ENCODE assay signal across 16 cellular contexts in the genomic region with DNA sequence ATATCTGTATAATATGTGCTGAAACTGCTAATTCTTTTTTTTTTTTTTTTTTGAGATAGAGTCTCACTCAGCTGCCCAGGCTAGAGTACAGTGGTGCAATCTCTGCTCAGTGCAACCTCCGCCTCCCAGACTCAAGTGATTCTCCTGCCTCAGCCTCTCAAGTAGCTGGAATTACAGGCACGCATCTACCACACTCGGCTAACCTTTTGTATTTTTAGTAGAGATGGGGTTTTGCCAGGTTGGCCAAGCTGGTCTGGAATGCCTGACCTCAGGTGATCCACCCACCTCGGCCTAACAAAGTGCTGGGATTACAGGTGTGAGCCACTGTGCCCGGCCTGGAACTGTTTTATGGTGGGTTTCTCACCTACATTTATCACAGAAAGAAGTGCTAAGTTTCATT.
DNase-seq lines count a peak whose midpoint lies in the region; ATAC-seq, FAIRE-seq and TF ChIP-seq lines count a peak whose summit lies in the region.
"Had no signal": no experiment of that assay in that cellular context is flagged by ENCODE, and none has a peak within 500 bp of the region (broad histone marks: within the 10 kb centered on the region; RNA-seq: fewer than 3 reads in every experiment).

No MANE protein-coding gene starts in this region.

- no peak overlapping the region for H3K4me3 Mint-ChIP-seq in activated CD4-positive, alpha-beta memory T cell treated with anti-CD3 and anti-CD28 coated beads, Interleukin-2, amount 10 ng/mL, durations not matched to agents 7 days and 5 days
- no peak overlapping the region for H3K4me3 Mint-ChIP-seq in activated CD4-positive, alpha-beta memory T cell treated with anti-CD3 and anti-CD28 coated beads for 36 hours

- no peak for TF ChIP-seq CTCF in Loucy (conservative IDR thresholded peaks at IDR 0.05; ENCODE audit: low read length)
- no peak for TF ChIP-seq CTCF in H1 (IDR thresholded peaks at IDR 0.05; ENCODE audit: control extremely low read depth in 1 of 3, insufficient read depth in 1 of 3, low read depth in 1 of 3, low read length in 3 of 3)
- TF ChIP-seq CTCF in osteoblast (IDR thresholded peaks at IDR 0.05; ENCODE audit: extremely low read depth, low read depth, low read length), result no peak

- H3K27ac Mint-ChIP-seq in activated CD4-positive, alpha-beta memory T cell treated with anti-CD3 and anti-CD28 coated beads, Interleukin-2, amount 10 ng/mL, durations not matched to agents 7 days and 5 days, result peak overlapping the region; percentile 91
- no peak overlapping the region for H3K27ac Mint-ChIP-seq in activated CD4-positive, alpha-beta memory T cell treated with anti-CD3 and anti-CD28 coated beads for 36 hours

- TF ChIP-seq EP300 in H1 (IDR thresholded peaks at IDR 0.05; ENCODE audit: borderline replicate concordance in 1 of 2, low read depth in 2 of 2, low read length in 2 of 2), result no peak

- no peaks in the 10 kb centered on the region for H3K27me3 Mint-ChIP-seq in activated CD4-positive, alpha-beta memory T cell treated with anti-CD3 and anti-CD28 coated beads, Interleukin-2, amount 10 ng/mL, durations not matched to agents 7 days and 5 days
- H3K27me3 Mint-ChIP-seq in activated CD4-positive, alpha-beta memory T cell treated with anti-CD3 and anti-CD28 coated beads for 36 hours, result no peaks in the 10 kb centered on the region

- no peak for TF ChIP-seq POLR2A in H1 (IDR thresholded peaks at IDR 0.05; ENCODE audit: control extremely low read depth in 1 of 2, low read depth in 2 of 2, low read length in 2 of 2)

- H3K27ac ChIP-seq in H1 (ENCODE audit: low read depth, low read length) (no peak overlapping the region), osteoblast (ENCODE audit: low read depth, low read length) (no peak overlapping the region)

- WGBS in H1 (ENCODE audit: extremely low coverage in 1 of 2, insufficient coverage in 1 of 2, insufficient read length in 1 of 2, insufficient replicate concordance in 2 of 2, low coverage in 1 of 2, low lambda C conversion rate in 2 of 2, missing lambda C conversion rate in 1 of 2), 2 experiments, result 88% methylated on average over 5 of the region's 5 CpGs; no CpG with 5 or more reads in 1 of the 2 experiments

- H3K4ac ChIP-seq in H1 (replicated peaks; ENCODE audit: insufficient read length, low read depth, low read length), result no peak overlapping the region

- H3K14ac ChIP-seq in H1 (ENCODE audit: insufficient read length), result no peak overlapping the region

- H2BK15ac ChIP-seq in H1 (ENCODE audit: low read length), result no peak overlapping the region

- H3K27me3 ChIP-seq in Loucy (ENCODE audit: insufficient read depth, low read length, poor library complexity, severe bottlenecking), result no peaks in the 10 kb centered on the region
- H3K27me3 ChIP-seq in H1 (replicated peaks in 1 of 4; ENCODE audit: control insufficient read depth in 3 of 4, extremely low read depth in 1 of 4, insufficient read depth in 3 of 4, low read length in 3 of 4), result no peaks in the 10 kb centered on the region
- H3K27me3 ChIP-seq in osteoblast (ENCODE audit: insufficient read depth, low read length), result peaks cover 4% of the 10 kb centered on the region
- H3K27me3 ChIP-seq: BE2C had no signal

- CTCF ChIA-PET in activated CD4-positive, alpha-beta memory T cell treated with anti-CD3 and anti-CD28 coated beads, Interleukin-2, amount 10 ng/mL, durations not matched to agents 7 days and 5 days (lab: Charles Lee), result interaction anchor here (1.2 kb wide), 1 partner anchor 427 kb away, joined by 3 read pairs; no protein-coding TSS in a partner anchor
- CTCF ChIA-PET in activated CD4-positive, alpha-beta memory T cell treated with anti-CD3 and anti-CD28 coated beads for 36 hours (lab: Charles Lee), result interaction anchor here (0.5 to 1.6 kb wide), 2 partner anchors 19 to 1068 kb away, joined by 3 read pairs; no protein-coding TSS in a partner anchor
- CTCF ChIA-PET in H1 (lab: Charles Lee; ENCODE audit: partially characterized antibody), result interaction anchor here (0.9 to 6.2 kb wide), 3 partner anchors 15 to 116 kb away, joined by 3 to 35 read pairs (median 4); no protein-coding TSS in a partner anchor

- H2AFZ ChIP-seq in Loucy (ENCODE audit: low read length), result no peak overlapping the region
- no peak overlapping the region for H2AFZ ChIP-seq in H1 (ENCODE audit: low read length)
- no peak overlapping the region for H2AFZ ChIP-seq in osteoblast (ENCODE audit: low read length)

- no peaks in the 10 kb centered on the region for H3K9me2 ChIP-seq in Loucy (replicated peaks; ENCODE audit: low read depth, low read length)

- peaks cover 84% of the 10 kb centered on the region for H3K4me1 Mint-ChIP-seq in activated CD4-positive, alpha-beta memory T cell treated with anti-CD3 and anti-CD28 coated beads, Interleukin-2, amount 10 ng/mL, durations not matched to agents 7 days and 5 days
- H3K4me1 Mint-ChIP-seq in activated CD4-positive, alpha-beta memory T cell treated with anti-CD3 and anti-CD28 coated beads for 36 hours (ENCODE audit: low read depth), result peaks cover 84% of the 10 kb centered on the region

- no peak overlapping the region for H2BK12ac ChIP-seq in H1 (ENCODE audit: low read depth, low read length)

- no peaks in the 10 kb centered on the region for H3K36me3 ChIP-seq in Loucy (ENCODE audit: insufficient read depth, low read length)
- no peaks in the 10 kb centered on the region for H3K36me3 ChIP-seq in H1 (ENCODE audit: control insufficient read depth in 2 of 4, insufficient read depth in 4 of 4, low read length in 3 of 4)
- H3K36me3 ChIP-seq in osteoblast (ENCODE audit: insufficient read depth, low read length), result no peaks in the 10 kb centered on the region
- H3K36me3 ChIP-seq: BE2C had no signal

- H3K56ac ChIP-seq in H1 (replicated peaks; ENCODE audit: insufficient read length, low read depth, low read length), result no peak overlapping the region

- no peak overlapping the region for H2BK120ac ChIP-seq in H1 (replicated peaks; ENCODE audit: low read depth, low read length)

- H3K9me3 ChIP-seq in Loucy (ENCODE audit: insufficient read depth, low read depth, low read length) (no peaks in the 10 kb centered on the region), H1 (ENCODE audit: insufficient read depth in 2 of 2, low read depth in 1 of 2, low read length in 1 of 2) (no peaks in the 10 kb centered on the region), osteoblast (ENCODE audit: low read depth, low read length) (no peaks in the 10 kb centered on the region)
- H3K9me3 ChIP-seq: BE2C had no signal

- H3K79me1 ChIP-seq in H1 (ENCODE audit: low read depth, low read length), result no peaks in the 10 kb centered on the region

- peak overlapping the region; percentile 99 for H3K9ac ChIP-seq in Loucy (ENCODE audit: low read depth, low read length, poor library complexity, severe bottlenecking)
- no peak overlapping the region for H3K9ac ChIP-seq in H1 (replicated peaks in 1 of 4; ENCODE audit: extremely low read depth in 1 of 4, low read depth in 3 of 4, low read length in 3 of 4)

- intact Hi-C loops in activated CD4-positive, alpha-beta memory T cell treated with anti-CD3 and anti-CD28 coated beads for 36 hours (cut with micrococcal nuclease), result loop anchor here (5.0 kb wide), 1 partner anchor 237 kb away; no protein-coding TSS in a partner anchor

- peaks cover 45% of the 10 kb centered on the region for H3K36me3 Mint-ChIP-seq in activated CD4-positive, alpha-beta memory T cell treated with anti-CD3 and anti-CD28 coated beads, Interleukin-2, amount 10 ng/mL, durations not matched to agents 7 days and 5 days (ENCODE audit: low read depth)
- peaks cover 5% of the 10 kb centered on the region for H3K36me3 Mint-ChIP-seq in activated CD4-positive, alpha-beta memory T cell treated with anti-CD3 and anti-CD28 coated beads for 36 hours

- DNase-seq in activated CD4-positive, alpha-beta memory T cell treated with anti-CD3 and anti-CD28 coated beads, Interleukin-2, amount 10 ng/mL, durations not matched to agents 7 days and 5 days, result no peak
- DNase-seq in activated CD4-positive, alpha-beta memory T cell treated with anti-CD3 and anti-CD28 coated beads for 36 hours, result no peak
- DNase-seq in H1 (ENCODE audit: low read depth in 1 of 2, low spot score in 2 of 2), result no peak
- DNase-seq in superior temporal gyrus (ENCODE audit: extremely low spot score), result no peak
- DNase-seq in osteoblast (ENCODE audit: insufficient read length, low spot score, missing footprints), result no peak
- DNase-seq: 8988T, BE2C, DMS 273 treated with DMSO at 0.1 percent for 48 hours, IMR-90, NCI-H1436, NCI-H2029, NCI-H2171, RPMI8226 had no signal

- H3K4me3 ChIP-seq in Loucy (ENCODE audit: low read length, poor library complexity, severe bottlenecking) (peak overlapping the region; percentile 60), H1 (ENCODE audit: extremely low read depth in 1 of 4, insufficient read depth in 2 of 4, low read depth in 3 of 4, low read length in 4 of 4) (no peak overlapping the region), osteoblast (ENCODE audit: insufficient read depth, low read length) (no peak overlapping the region)

- no peak overlapping the region for H4K5ac ChIP-seq in H1 (ENCODE audit: insufficient read length, low read depth, low read length)

- H3K23me2 ChIP-seq in H1 (ENCODE audit: low read depth, low read length), result no peaks in the 10 kb centered on the region

- H3K79me2 ChIP-seq in Loucy (ENCODE audit: insufficient read depth, low read length), result peaks cover 78% of the 10 kb centered on the region
- no peaks in the 10 kb centered on the region for H3K79me2 ChIP-seq in H1 (ENCODE audit: control insufficient read depth in 1 of 2, insufficient read depth in 2 of 2, low read length in 2 of 2)
- no peaks in the 10 kb centered on the region for H3K79me2 ChIP-seq in osteoblast (ENCODE audit: insufficient read depth, low read length)

- no peak for TF ChIP-seq RAD21 in H1 (IDR thresholded peaks at IDR 0.05 in 1 of 2, conservative IDR thresholded peaks at IDR 0.05 in 1 of 2; ENCODE audit: low read depth in 2 of 2, low read length in 2 of 2)

- H3K4me2 ChIP-seq in Loucy (ENCODE audit: low read depth, low read length, poor library complexity, severe bottlenecking) (peak overlapping the region; percentile 96), H1 (ENCODE audit: insufficient read depth in 1 of 2, low read depth in 2 of 2, low read length in 2 of 2) (no peak overlapping the region), osteoblast (ENCODE audit: insufficient read depth, low read length) (no peak overlapping the region)

- H4K8ac ChIP-seq in H1 (ENCODE audit: extremely low read depth, insufficient read depth, low read length), result peak overlapping the region; percentile 12; the same call in 1 of the 2 replicates

- H4K20me1 ChIP-seq in Loucy (ENCODE audit: insufficient read depth, low read length, poor library complexity, severe bottlenecking) (no peaks in the 10 kb centered on the region), H1 (replicated peaks in 1 of 2; ENCODE audit: control insufficient read depth in 1 of 2, insufficient read depth in 2 of 2, low read length in 2 of 2) (no peaks in the 10 kb centered on the region), osteoblast (ENCODE audit: insufficient read depth, low read length) (no peaks in the 10 kb centered on the region)

- no peak overlapping the region for H2BK20ac ChIP-seq in H1 (ENCODE audit: low read length)

- ATAC-seq in HG02970 (IDR thresholded peaks at IDR 0.05; ENCODE audit: low FRiP score, unreplicated experiment) (no peak), HG03520 (IDR thresholded peaks at IDR 0.05; ENCODE audit: unreplicated experiment) (no peak)

- no peak for FAIRE-seq in H1 (lab: Jason Lieb, UNC)

- POLR2A ChIA-PET in activated CD4-positive, alpha-beta memory T cell treated with anti-CD3 and anti-CD28 coated beads, Interleukin-2, amount 10 ng/mL, durations not matched to agents 7 days and 5 days (lab: Charles Lee), result interaction anchor here (1.2 to 6.5 kb wide), 3 partner anchors 12 to 315 kb away, joined by 3 to 97 read pairs (median 61); partner anchors contain the start of gene STT3B
- POLR2A ChIA-PET in activated CD4-positive, alpha-beta memory T cell treated with anti-CD3 and anti-CD28 coated beads for 36 hours (lab: Charles Lee), result no interaction called here
- POLR2A ChIA-PET in H1 (lab: Charles Lee; ENCODE audit: partially characterized antibody), result interaction anchor here (0.6 kb wide), 1 partner anchor 280 kb away, joined by 4 read pairs; no protein-coding TSS in a partner anchor

- H3K23ac ChIP-seq in H1 (ENCODE audit: insufficient read length), result no peak overlapping the region

- H3F3A ChIP-seq in Loucy (ENCODE audit: low read depth), result peaks cover 28% of the 10 kb centered on the region

- H3K4me1 ChIP-seq in Loucy (ENCODE audit: insufficient read depth, low read length, poor library complexity, severe bottlenecking) (peaks cover 92% of the 10 kb centered on the region), H1 (replicated peaks in 1 of 4; ENCODE audit: control insufficient read depth in 3 of 4, insufficient read depth in 4 of 4, low read length in 3 of 4) (peaks cover 0 to 2% (median under 1%) of the 10 kb centered on the region in 4 experiments; a peak in 2 of 7 replicates), osteoblast (ENCODE audit: insufficient read depth, low read length) (no peaks in the 10 kb centered on the region)
- H3K4me1 ChIP-seq: BE2C had no signal

- H3K9me3 Mint-ChIP-seq in activated CD4-positive, alpha-beta memory T cell treated with anti-CD3 and anti-CD28 coated beads, Interleukin-2, amount 10 ng/mL, durations not matched to agents 7 days and 5 days, result peaks cover 7% of the 10 kb centered on the region
- H3K9me3 Mint-ChIP-seq in activated CD4-positive, alpha-beta memory T cell treated with anti-CD3 and anti-CD28 coated beads for 36 hours, result no peaks in the 10 kb centered on the region

- H2BK5ac ChIP-seq in H1 (ENCODE audit: low read depth, low read length), result no peak overlapping the region

- H3K18ac ChIP-seq in H1 (ENCODE audit: extremely low read depth, low read length), result no peak overlapping the region

- no peak overlapping the region for H4K91ac ChIP-seq in H1 (replicated peaks; ENCODE audit: insufficient read length, low read length)

- H2AK5ac ChIP-seq in H1 (ENCODE audit: low read depth, low read length), result no peak overlapping the region
